13 cellular contexts compared by ENCODE assay signal in the genomic region with DNA sequence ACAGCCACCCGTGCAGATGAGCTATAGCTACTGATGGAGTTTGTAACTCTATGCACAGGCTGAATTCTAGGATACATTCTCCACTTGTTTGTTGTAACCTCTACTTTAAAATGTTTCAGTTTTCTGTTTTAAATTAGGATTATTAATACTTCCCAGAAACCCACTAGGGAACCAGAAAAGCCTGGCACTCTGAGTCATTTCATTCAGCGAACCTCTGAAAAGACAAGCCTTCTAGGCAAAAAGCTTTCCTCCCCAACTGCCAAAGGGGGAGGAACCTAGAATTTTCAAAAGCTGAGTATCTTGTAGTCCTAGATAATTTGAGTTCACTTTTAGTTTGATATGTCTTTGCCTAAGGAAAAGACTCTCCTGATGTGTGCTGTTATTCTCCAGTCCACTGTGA.
DNase-seq lines count a peak whose midpoint lies in the region; ATAC-seq and TF ChIP-seq lines count a peak whose summit lies in the region.
"Had no signal": no experiment of that assay in that cellular context is flagged by ENCODE, and none has a peak within 500 bp of the region (broad histone marks: within the 10 kb centered on the region; RNA-seq: fewer than 3 reads in every experiment).

No MANE protein-coding gene starts in this region.

- peak overlapping the region; percentile 8 to 48 for H3K27ac ChIP-seq in coronary artery
- H3K27ac ChIP-seq: RWPE1, VCaP had no signal

- H3K36me3 Mint-ChIP-seq in nephron (ENCODE audit: low read depth) = peaks cover 70% of the 10 kb centered on the region

- TF ChIP-seq CTCF in HFF-Myc (IDR thresholded peaks at IDR 0.05; ENCODE audit: low read depth, low read length, missing control alignments) (no peak), coronary artery (IDR thresholded peaks at IDR 0.05) (no peak), nephron (IDR thresholded peaks at IDR 0.05; ENCODE audit: unreplicated experiment in 3 of 3) (no peak)

- H3K4me3 ChIP-seq in HFF-Myc (replicated peaks; ENCODE audit: low read depth, low read length) (no peak overlapping the region), coronary artery (no peak overlapping the region)

- H3K27me3 Mint-ChIP-seq in nephron (ENCODE audit: low read depth) = peaks cover 3% of the 10 kb centered on the region

- DNase-seq in AG08395 (ENCODE audit: low spot score) = peak; percentile 78
- DNase-seq in HFF-Myc (ENCODE audit: extremely low read depth, low read depth) = peak; percentile 33
- no peak for DNase-seq in coronary artery (ENCODE audit: low spot score)
- no peak for DNase-seq in OCI-M2 (lab: John Stamatoyannopoulos, UW; ENCODE audit: unreplicated experiment)
- DNase-seq: heart left ventricle, NCI-H2227 treated with DMSO at 0.1 percent for 48 hours had no signal

- H3K4me3 Mint-ChIP-seq in nephron = no peak overlapping the region
- H3K4me3 Mint-ChIP-seq: activated T-helper 1 cell treated with anti-CD3 and anti-CD28 coated beads, Interleukin-12 subunit alpha, Interleukin-12 subunit beta, Interleukin-2, Interleukin-4 antibody, amounts not matched to agents 30 ng/mL and 10 ng/mL and 1 ng/mL, durations not matched to agents 14 hours and 24 hours and 36 hours had no signal

- peaks cover 22% of the 10 kb centered on the region for H3K4me1 Mint-ChIP-seq in nephron

- ATAC-seq in HG02973 (IDR thresholded peaks at IDR 0.05; ENCODE audit: unreplicated experiment) = no peak
- no peak for ATAC-seq in GM21381 (IDR thresholded peaks at IDR 0.05; ENCODE audit: unreplicated experiment)
- no peak for ATAC-seq in HG03280 (IDR thresholded peaks at IDR 0.05; ENCODE audit: unreplicated experiment)

- peak overlapping the region in 2 of 3 experiments; percentile 58 to 63 for H3K27ac Mint-ChIP-seq in nephron
- H3K27ac Mint-ChIP-seq: activated T-helper 1 cell treated with anti-CD3 and anti-CD28 coated beads, Interleukin-12 subunit alpha, Interleukin-12 subunit beta, Interleukin-2, Interleukin-4 antibody, amounts not matched to agents 30 ng/mL and 10 ng/mL and 1 ng/mL, durations not matched to agents 14 hours and 24 hours and 36 hours had no signal

- peaks cover 7% of the 10 kb centered on the region for H3K9me3 Mint-ChIP-seq in nephron
- H3K9me3 Mint-ChIP-seq: activated T-helper 1 cell treated with anti-CD3 and anti-CD28 coated beads, Interleukin-12 subunit alpha, Interleukin-12 subunit beta, Interleukin-2, Interleukin-4 antibody, amounts not matched to agents 30 ng/mL and 10 ng/mL and 1 ng/mL, durations not matched to agents 14 hours and 24 hours and 36 hours had no signal

Comparison
In these comparisons a context has a peak if more than half of its experiments do, and no peak if none do; other contexts are left out.
1. DNase-seq: peak in AG08395 (single experiment) and HFF-Myc (single experiment); none in coronary artery (single experiment) and OCI-M2 (single experiment).